ENCODE assay signal across 21 cellular contexts in genomic region chr6:125923371-125923877, GRCh38. TPM values are rescaled to one million over a fixed set of nuclear protein-coding genes. Genes with fewer than 3 reads are reported as not detected.
DNase-seq lines count a peak whose midpoint lies in the region; ATAC-seq, FAIRE-seq and TF ChIP-seq lines count a peak whose summit lies in the region.
"Had no signal": no experiment of that assay in that cellular context is flagged by ENCODE, and none has a peak within 500 bp of the region (broad histone marks: within the 10 kb centered on the region; RNA-seq: fewer than 3 reads in every experiment).

No MANE protein-coding gene starts in this region.

- peak; percentile 67 for FAIRE-seq in keratinocyte (lab: Jason Lieb, UNC)
- FAIRE-seq: endometrium had no signal

- H4K8ac ChIP-seq in IMR-90 (ENCODE audit: low read depth in 2 of 2, low read length in 2 of 2) = no peak overlapping the region

- H3K36me3 Mint-ChIP-seq in CD14-positive monocyte = peaks cover 44 to 54% of the 10 kb centered on the region in 2 donors
- H3K36me3 Mint-ChIP-seq in activated T-helper 2 cell treated with anti-CD3 and anti-CD28 coated beads, Interferon-gamma antibody, Interleukin-2, Interleukin-4, amounts not matched to agents 10 μg/mL and 5 μg/mL and 100 μg/mL, durations not matched to agents 14 hours and 24 hours and 36 hours (ENCODE audit: low read depth) = peaks cover 74% of the 10 kb centered on the region

- TF ChIP-seq CTCF in CD14-positive monocyte (IDR thresholded peaks at IDR 0.05) (no peak), IMR-90 (conservative IDR thresholded peaks at IDR 0.05; ENCODE audit: low read depth, low read length) (no peak), keratinocyte (optimal IDR thresholded peaks at IDR 0.05 in 1 of 3, IDR thresholded peaks at IDR 0.05 in 1 of 3, conservative IDR thresholded peaks at IDR 0.05 in 1 of 3; ENCODE audit: extremely low read depth in 1 of 3, insufficient read depth in 2 of 3, low read length in 3 of 3) (no peak)

- no peaks in the 10 kb centered on the region for H3K27me3 Mint-ChIP-seq in CD14-positive monocyte (ENCODE audit: low read depth in 3 of 3)
- no peaks in the 10 kb centered on the region for H3K27me3 Mint-ChIP-seq in activated T-helper 2 cell treated with anti-CD3 and anti-CD28 coated beads, Interferon-gamma antibody, Interleukin-2, Interleukin-4, amounts not matched to agents 10 μg/mL and 5 μg/mL and 100 μg/mL, durations not matched to agents 14 hours and 24 hours and 36 hours (ENCODE audit: low read depth)

- no peaks in the 10 kb centered on the region for H3K27me3 ChIP-seq in IMR-90 (ENCODE audit: control insufficient read depth, insufficient read depth, low read length)
- H3K27me3 ChIP-seq in keratinocyte (ENCODE audit: control insufficient read depth, extremely low read depth, insufficient read depth, low read length) = no peaks in the 10 kb centered on the region
- H3K27me3 ChIP-seq: BE2C, testis had no signal

- H2BK20ac ChIP-seq in IMR-90 (ENCODE audit: low read depth, low read length) = no peak overlapping the region

- H3K4me2 ChIP-seq in IMR-90 (ENCODE audit: low read depth, low read length) (no peak overlapping the region), keratinocyte (ENCODE audit: control insufficient read depth, extremely low read depth, insufficient read depth, low read depth, low read length) (peak overlapping the region; percentile 61)

- peaks cover 65% of the 10 kb centered on the region for H3K4me1 Mint-ChIP-seq in CD14-positive monocyte
- peaks cover 49% of the 10 kb centered on the region for H3K4me1 Mint-ChIP-seq in activated T-helper 2 cell treated with anti-CD3 and anti-CD28 coated beads, Interferon-gamma antibody, Interleukin-2, Interleukin-4, amounts not matched to agents 10 μg/mL and 5 μg/mL and 100 μg/mL, durations not matched to agents 14 hours and 24 hours and 36 hours (ENCODE audit: low read depth)

- in situ Hi-C loops in IMR-90 (cut with MboI; ENCODE audit: low sequenced_read_pairs) = no loop called here

- peaks cover 26% of the 10 kb centered on the region for H3K36me3 ChIP-seq in IMR-90 (ENCODE audit: control insufficient read depth, insufficient read depth, low read length)
- peaks cover 4 to 23% of the 10 kb centered on the region in 2 experiments for H3K36me3 ChIP-seq in keratinocyte (ENCODE audit: control insufficient read depth in 2 of 2, extremely low read depth in 1 of 2, insufficient read depth in 2 of 2, low read length in 2 of 2)

- H2AK9ac ChIP-seq in IMR-90 (replicated peaks; ENCODE audit: low read depth, low read length, poor library complexity) = no peak overlapping the region

- CTCF ChIA-PET in IMR-90 (lab: Yijun Ruan, JAX) = interaction anchor here (1.3 to 1.4 kb wide), 2 partner anchors 33 to 34 kb away, joined by 3 to 4 read pairs; partner anchors contain the start of gene HINT3

- WGBS in IMR-90 (ENCODE audit: extremely low coverage in 2 of 2, insufficient read length in 1 of 2), 2 experiments = 100% methylated on average over 2 of the region's 4 CpGs; no CpG with 5 or more reads in 1 of the 2 experiments

- H2AFZ ChIP-seq in IMR-90 (replicated peaks; ENCODE audit: low read length, poor library complexity) = no peak overlapping the region
- H2AFZ ChIP-seq in keratinocyte (ENCODE audit: control insufficient read depth, low read length) = no peak overlapping the region

- H3K56ac ChIP-seq in IMR-90 (ENCODE audit: extremely low read depth, insufficient read depth, low read length) = no peak overlapping the region

- intact Hi-C loops in CD14-positive monocyte (cut with micrococcal nuclease) = no loop called here
- intact Hi-C loops in IMR-90 (cut with micrococcal nuclease) = no loop called here
- intact Hi-C loops in activated T-helper 2 cell treated with anti-CD3 and anti-CD28 coated beads, Interferon-gamma antibody, Interleukin-2, Interleukin-4, amounts not matched to agents 10 μg/mL and 5 μg/mL and 100 μg/mL, durations not matched to agents 14 hours and 24 hours and 36 hours (cut with micrococcal nuclease) = no loop called here

- TF ChIP-seq RAD21 in IMR-90 (IDR thresholded peaks at IDR 0.05; ENCODE audit: low read length) = no peak

- H4K91ac ChIP-seq in IMR-90 (ENCODE audit: insufficient read depth, low read depth, low read length) = no peak overlapping the region

- no peak for DNase-seq in CD14-positive monocyte (ENCODE audit: low spot score)
- DNase-seq in IMR-90 = no peak
- DNase-seq in activated T-helper 2 cell treated with anti-CD3 and anti-CD28 coated beads, Interferon-gamma antibody, Interleukin-2, Interleukin-4, amounts not matched to agents 10 μg/mL and 5 μg/mL and 100 μg/mL, durations not matched to agents 14 hours and 24 hours and 36 hours (ENCODE audit: low spot score) = no peak
- DNase-seq in keratinocyte (ENCODE audit: low read depth, low spot score) = no peak
- DNase-seq in SKM-1 (lab: John Stamatoyannopoulos, UW; ENCODE audit: unreplicated experiment) = no peak
- no peak for DNase-seq in activated CD4-positive, CD25-positive, alpha-beta regulatory T cell treated with anti-CD3 and anti-CD28 coated beads, Interleukin-2, amount 50 U/mL, for 72 hours
- DNase-seq in NCI-H82 treated with DMSO at 0.1 percent for 48 hours (lab: John Stamatoyannopoulos, UW; ENCODE audit: unreplicated experiment) = no peak
- DNase-seq: activated CD4-positive, alpha-beta T cell treated with anti-CD3 and anti-CD28 coated beads, Interleukin-2, amount 50 U/mL, for 4 hours; activated naive CD4-positive, alpha-beta T cell treated with Interleukin-2 at 50 U/mL for 16 hours; DMS53; GOT3; head of caudate nucleus; KBM-7; kidney glomerular epithelial cell; NCI-H1436 treated with DMSO at 0.1 percent for 48 hours; NCI-H446; stimulated activated CD4-positive, alpha-beta T cell treated with anti-CD3 and anti-CD28 coated beads, Interleukin-1b, Interleukin-23, amount 100 ng/mL, for 48 hours; testis had no signal

- no peak overlapping the region for H3K18ac ChIP-seq in IMR-90 (ENCODE audit: low read depth, low read length)

- peaks cover 0 to 3% (median 0%) of the 10 kb centered on the region in 7 donors for H3K9me3 Mint-ChIP-seq in CD14-positive monocyte
- no peaks in the 10 kb centered on the region for H3K9me3 Mint-ChIP-seq in activated T-helper 2 cell treated with anti-CD3 and anti-CD28 coated beads, Interferon-gamma antibody, Interleukin-2, Interleukin-4, amounts not matched to agents 10 μg/mL and 5 μg/mL and 100 μg/mL, durations not matched to agents 14 hours and 24 hours and 36 hours

- no peak overlapping the region for H2AK5ac ChIP-seq in IMR-90 (ENCODE audit: low read depth, low read length)

- no peak overlapping the region for H3K23ac ChIP-seq in IMR-90 (ENCODE audit: low read depth, low read length)

- H3K4me3 Mint-ChIP-seq in CD14-positive monocyte = no peak overlapping the region
- H3K4me3 Mint-ChIP-seq in activated T-helper 2 cell treated with anti-CD3 and anti-CD28 coated beads, Interferon-gamma antibody, Interleukin-2, Interleukin-4, amounts not matched to agents 10 μg/mL and 5 μg/mL and 100 μg/mL, durations not matched to agents 14 hours and 24 hours and 36 hours (ENCODE audit: low read depth) = peak overlapping the region; percentile 14

- ATAC-seq in IMR-90 (ENCODE audit: low read depth) (no peak), GM18907 (IDR thresholded peaks at IDR 0.05; ENCODE audit: unreplicated experiment) (no peak)

- H3K27ac Mint-ChIP-seq in CD14-positive monocyte = peak overlapping the region; percentile 13 to 81 (median 69)
- peak overlapping the region; percentile 4 for H3K27ac Mint-ChIP-seq in activated T-helper 2 cell treated with anti-CD3 and anti-CD28 coated beads, Interferon-gamma antibody, Interleukin-2, Interleukin-4, amounts not matched to agents 10 μg/mL and 5 μg/mL and 100 μg/mL, durations not matched to agents 14 hours and 24 hours and 36 hours

- no peak overlapping the region for H2BK15ac ChIP-seq in IMR-90 (ENCODE audit: low read depth, low read length)

- H4K20me1 ChIP-seq in IMR-90 (ENCODE audit: insufficient read depth, low read length) (no peaks in the 10 kb centered on the region), keratinocyte (ENCODE audit: control insufficient read depth, extremely low read depth, insufficient read depth, low read length) (no peaks in the 10 kb centered on the region)

- POLR2A ChIA-PET in IMR-90 (lab: Charles Lee; ENCODE audit: unreplicated experiment) = no interaction called here

- BruUV-seq in IMR-90 (replicated peaks; lab: Mats Ljungman, UMichigan) = no TSS peak

- dilution Hi-C loops in IMR-90 (cut with HindIII; ENCODE audit: low sequenced_read_pairs, unreplicated experiment) = no loop called here
- dilution Hi-C loops in keratinocyte (cut with MboI; ENCODE audit: extremely low pct_ligation_motif_present, low sequenced_read_pairs) = no loop called here

- H3K4me1 ChIP-seq in IMR-90 (ENCODE audit: control insufficient read depth, insufficient read depth, low read length) (peaks cover 2% of the 10 kb centered on the region), keratinocyte (ENCODE audit: control insufficient read depth, extremely low read depth, insufficient read depth, low read length) (peaks cover 29% of the 10 kb centered on the region)
- H3K4me1 ChIP-seq: testis had no signal

- H2BK5ac ChIP-seq in IMR-90 (ENCODE audit: low read depth, low read length, poor library complexity, severe bottlenecking) = no peak overlapping the region

- TF ChIP-seq POLR2A in IMR-90 (IDR thresholded peaks at IDR 0.05; ENCODE audit: low read depth, low read length) = no peak

- H4K5ac ChIP-seq in IMR-90 (ENCODE audit: low read depth, low read length) = no peak overlapping the region

- no peak overlapping the region for H3K27ac ChIP-seq in IMR-90 (ENCODE audit: insufficient read depth, low read length)
- H3K27ac ChIP-seq in keratinocyte (ENCODE audit: control insufficient read depth, insufficient read depth, low read length) = peak overlapping the region; percentile 42
- H3K27ac ChIP-seq: testis had no signal

- no peaks in the 10 kb centered on the region for H3K79me1 ChIP-seq in IMR-90 (ENCODE audit: low read depth in 1 of 2, low read length in 2 of 2)

- no peak overlapping the region for H3K9ac ChIP-seq in IMR-90 (ENCODE audit: low read depth, low read length)
- no peak overlapping the region for H3K9ac ChIP-seq in keratinocyte (ENCODE audit: control insufficient read depth, extremely low read depth, insufficient read depth, low read length)

- no peak overlapping the region for H3K14ac ChIP-seq in IMR-90 (replicated peaks; ENCODE audit: low read depth, low read length)

- no peak overlapping the region for H2BK120ac ChIP-seq in IMR-90 (ENCODE audit: low read depth, low read length)

- no peaks in the 10 kb centered on the region for H3K79me2 ChIP-seq in keratinocyte (ENCODE audit: control insufficient read depth, insufficient read depth, low read length)

- H3K9me3 ChIP-seq in IMR-90 (ENCODE audit: control insufficient read depth, insufficient read depth, low read length) (no peaks in the 10 kb centered on the region), keratinocyte (ENCODE audit: control insufficient read depth, low read depth, low read length) (no peaks in the 10 kb centered on the region)
- H3K9me3 ChIP-seq: BE2C, testis had no signal

- H3K4me3 ChIP-seq in IMR-90 (ENCODE audit: insufficient read depth, low read depth, low read length) (no peak overlapping the region), keratinocyte (ENCODE audit: control insufficient read depth in 2 of 3, extremely low read depth in 1 of 3, insufficient read depth in 2 of 3, low read depth in 1 of 3, low read length in 3 of 3) (no peak overlapping the region)
- H3K4me3 ChIP-seq: testis had no signal

- H3K4ac ChIP-seq in IMR-90 (ENCODE audit: low read depth, low read length) = no peak overlapping the region

- peaks cover 20% of the 10 kb centered on the region for H3K9me1 ChIP-seq in IMR-90 (ENCODE audit: insufficient read depth, low read length)
- H3K9me1 ChIP-seq in keratinocyte (ENCODE audit: control insufficient read depth, extremely low read depth, insufficient read depth, low read length) = no peaks in the 10 kb centered on the region

RNA-seq across cellular contexts. Expression of gene HINT3, which starts 33.1 kb away (rescaled TPM):
- polyA plus RNA-seq in CD14-positive monocyte (10 to 100 TPM; 12.3 to 18.0 TPM), IMR-90 (2012; rRNA removed) (2.3 and 3.4 TPM in 2 replicates), keratinocyte (1.5 to 3.9 TPM (median 2.9 TPM) in 3 replicates)
- total RNA-seq in IMR-90 (2012; rRNA removed) = 6.5 and 9.4 TPM in 2 replicates
- 2.0 and 2.6 TPM in 2 replicates for polyA plus RNA-seq in IMR-90 (2012; cell fraction: cytosol; rRNA removed)
- 0.77 and 1.2 TPM in 2 replicates for polyA plus RNA-seq in IMR-90 (2012; cell fraction: nucleus; rRNA removed; ENCODE audit: low replicate concordance)
- 7.1 and 7.9 TPM in 2 replicates for total RNA-seq in activated T-helper 2 cell treated with anti-CD3 and anti-CD28 coated beads, Interferon-gamma antibody, Interleukin-2, Interleukin-4, amounts not matched to agents 10 μg/mL and 5 μg/mL and 100 μg/mL, durations not matched to agents 14 hours and 24 hours and 36 hours
- polyA plus RNA-seq in keratinocyte (2011; ENCODE audit: low read depth) = 39.6 TPM
- 3.5 and 4.5 TPM in 2 replicates for polyA plus RNA-seq in keratinocyte (2011; cell fraction: cytosol; rRNA removed)
- 1.9 TPM in 2 replicates for polyA plus RNA-seq in keratinocyte (2011; cell fraction: nucleus; rRNA removed)
- 7.4 and 19.7 TPM in 2 replicates for polyA plus RNA-seq in keratinocyte (2012; ENCODE audit: low replicate concordance)
- polyA minus RNA-seq in keratinocyte = 0.52 to 1.4 TPM (median 0.99 TPM) in 3 replicates
- polyA minus RNA-seq in keratinocyte (2011; cell fraction: cytosol; rRNA and poly(A)+ RNA removed) = 6.7 TPM
- 1.9 and 3.3 TPM in 2 replicates for polyA minus RNA-seq in keratinocyte (2011; cell fraction: nucleus; rRNA and poly(A)+ RNA removed)
